In the genomic region with DNA sequence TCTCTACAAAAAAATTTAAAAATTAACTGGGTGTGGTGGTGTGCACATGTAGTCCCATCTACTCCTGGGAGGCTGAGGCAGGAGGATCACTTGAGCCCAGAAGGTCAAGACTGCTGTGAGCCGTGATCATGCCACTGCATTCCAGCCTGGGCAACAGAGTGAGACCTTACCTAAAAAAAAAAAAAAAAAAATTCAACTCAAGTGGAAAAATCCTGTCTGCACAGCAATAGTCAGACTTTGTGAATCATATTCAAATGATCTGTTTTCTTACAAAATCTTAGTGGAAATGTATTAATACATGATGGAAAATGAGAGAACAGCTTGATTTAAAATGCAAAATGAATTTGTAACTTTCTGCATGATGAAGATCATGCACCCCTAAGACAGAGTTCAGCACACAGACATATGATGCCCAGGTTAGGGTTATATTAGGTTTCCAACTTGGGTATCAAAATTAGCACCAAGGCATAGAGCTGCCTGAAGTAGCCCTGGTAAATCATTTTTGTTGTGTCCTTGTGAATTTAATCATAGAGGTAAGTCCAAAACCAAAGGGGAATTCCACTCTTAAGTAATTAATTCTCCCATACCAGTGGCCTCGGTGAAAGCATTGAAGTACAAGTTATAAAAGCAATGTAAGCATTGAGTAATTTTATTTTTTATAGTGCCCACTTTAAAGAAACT, we compare ENCODE assay signal across 14 cellular contexts.
DNase-seq lines count a peak whose midpoint lies in the region; ATAC-seq, FAIRE-seq and TF ChIP-seq lines count a peak whose summit lies in the region.
"Had no signal": no experiment of that assay in that cellular context is flagged by ENCODE, and none has a peak within 500 bp of the region (broad histone marks: within the 10 kb centered on the region; RNA-seq: fewer than 3 reads in every experiment).

No MANE protein-coding gene starts in this region.

- peak overlapping the region in 5 of 8 donors; percentile 15 to 50 (median 27) for H3K27ac Mint-ChIP-seq in CD8-positive, alpha-beta memory T cell
- H3K27ac Mint-ChIP-seq: neural progenitor cell had no signal

- H3K9me3 Mint-ChIP-seq in CD8-positive, alpha-beta memory T cell = no peaks in the 10 kb centered on the region

- no peak for ATAC-seq in Panc1

- H3K27me3 ChIP-seq in CD8-positive, alpha-beta memory T cell (ENCODE audit: insufficient read depth, low read length, poor library complexity, severe bottlenecking) = no peaks in the 10 kb centered on the region
- no peaks in the 10 kb centered on the region for H3K27me3 ChIP-seq in Panc1 (ENCODE audit: control insufficient read depth, insufficient read depth, low read length)
- H3K27me3 ChIP-seq: neural progenitor cell, sigmoid colon, SJSA1 had no signal

- peaks cover 40 to 73% (median 70%) of the 10 kb centered on the region in 3 donors for H3K4me1 Mint-ChIP-seq in CD8-positive, alpha-beta memory T cell
- H3K4me1 Mint-ChIP-seq: neural progenitor cell had no signal

- H3K36me3 Mint-ChIP-seq in CD8-positive, alpha-beta memory T cell = peaks cover 0 to 59% (median 15%) of the 10 kb centered on the region in 3 donors

- H3K27ac ChIP-seq in CD8-positive, alpha-beta memory T cell (ENCODE audit: low read depth, low read length) = no peak overlapping the region
- no peak overlapping the region for H3K27ac ChIP-seq in Panc1 (ENCODE audit: low read length)
- H3K27ac ChIP-seq: neural progenitor cell, sigmoid colon, SJSA1 had no signal

- no peaks in the 10 kb centered on the region for H3K27me3 Mint-ChIP-seq in CD8-positive, alpha-beta memory T cell

- H3K9me3 ChIP-seq in CD8-positive, alpha-beta memory T cell (ENCODE audit: low read length) = no peaks in the 10 kb centered on the region
- no peaks in the 10 kb centered on the region for H3K9me3 ChIP-seq in Panc1 (ENCODE audit: control insufficient read depth, insufficient read depth, low read depth, low read length)
- H3K9me3 ChIP-seq: sigmoid colon, SJSA1 had no signal

- DNase-seq in CD8-positive, alpha-beta memory T cell = no peak
- DNase-seq in GM19239 (ENCODE audit: insufficient read length, low spot score) (no peak), Panc1 (ENCODE audit: low read depth, low spot score) (no peak), kidney glomerular epithelial cell (lab: John Stamatoyannopoulos, UW) (peak; percentile 4), NCI-H2029 (lab: John Stamatoyannopoulos, UW) (no peak), HPDE6-E6E7 (ENCODE audit: extremely low spot score) (no peak), OCI-M1 (lab: John Stamatoyannopoulos, UW) (no peak)
- DNase-seq: C1 segment of cervical spinal cord; NCI-H1092; NK-92 treated with Interleukin-12 subunit alpha and Interleukin-12 subunit beta, amount 100 ng/mL, for 24 hours; sigmoid colon; stimulated activated CD4-positive, alpha-beta T cell treated with anti-CD3 and anti-CD28 coated beads, Interleukin-4, amount 100 ng/mL, for 1 hour had no signal

- CTCF ChIA-PET in CD8-positive, alpha-beta memory T cell (lab: Charles Lee) = no interaction called here
- CTCF ChIA-PET in Panc1 (lab: Charles Lee) = no interaction called here

- intact Hi-C loops in Panc1 (cut with micrococcal nuclease; ENCODE audit: unreplicated experiment) = no loop called here

- peaks cover 14% of the 10 kb centered on the region for H3K4me1 ChIP-seq in CD8-positive, alpha-beta memory T cell (ENCODE audit: insufficient read depth, low read length)
- H3K4me1 ChIP-seq in Panc1 (ENCODE audit: control insufficient read depth, insufficient read depth, low read length) = no peaks in the 10 kb centered on the region
- H3K4me1 ChIP-seq: sigmoid colon, SJSA1 had no signal

- no peak for TF ChIP-seq CTCF in Panc1 (IDR thresholded peaks at IDR 0.05)

- POLR2A ChIA-PET in CD8-positive, alpha-beta memory T cell (lab: Charles Lee) = interaction anchor here (0.6 kb wide), 1 partner anchor 24 kb away, joined by 3 read pairs; no protein-coding TSS in a partner anchor
- POLR2A ChIA-PET in Panc1 (lab: Charles Lee) = no interaction called here

- peaks cover 2% of the 10 kb centered on the region for H3K36me3 ChIP-seq in CD8-positive, alpha-beta memory T cell (ENCODE audit: insufficient read depth, low read length)
- no peaks in the 10 kb centered on the region for H3K36me3 ChIP-seq in Panc1 (ENCODE audit: control insufficient read depth, insufficient read depth, low read length)
- H3K36me3 ChIP-seq: neural progenitor cell had no signal

- peak; percentile 78 for FAIRE-seq in GM19239 (lab: Jason Lieb, UNC)

- in situ Hi-C loops in Panc1 (cut with HindIII; ENCODE audit: low pct_unique_long_range_greater_than_20kb, low sequenced_read_pairs) = no loop called here

- H3K4me3 Mint-ChIP-seq in CD8-positive, alpha-beta memory T cell = no peak overlapping the region
- H3K4me3 Mint-ChIP-seq: neural progenitor cell had no signal

- H3K4me3 ChIP-seq in CD8-positive, alpha-beta memory T cell (ENCODE audit: low read length) = no peak overlapping the region
- H3K4me3 ChIP-seq in Panc1 (ENCODE audit: low read depth in 2 of 2, low read length in 2 of 2) = no peak overlapping the region
- H3K4me3 ChIP-seq: neural progenitor cell, sigmoid colon, SJSA1 had no signal

- BruUV-seq in Panc1 (replicated peaks; lab: Mats Ljungman, UMichigan) = TSS peak; percentile 45
